Comparison of ENCODE assay signal across 1 cellular context in genomic region chr9:88388886-88389617, GRCh38.
A peak's percentile ranks its signal among the peaks of the same experiment; 100 is the strongest.
TF ChIP-seq lines count a peak whose summit lies in the region.

No MANE protein-coding gene starts in this region.

TF ChIP-seq in K562, 482 proteins besides CTCF, POLR2A, EP300 and RAD21 (continued from another document):
- TF ChIP-seq MNT (conservative IDR thresholded peaks at IDR 0.05) (0 out of 4 replicates have a peak, but pooled peaks of 1 of the 2 experiments have one; percentile 30), TCF7 (IDR thresholded peaks at IDR 0.05; ENCODE audit: borderline replicate concordance) (no peak)
